ENCODE assay signal across 8 cellular contexts in genomic region chr11:33912405-33913361, GRCh38. TPM values are rescaled to one million over a fixed set of nuclear protein-coding genes. Genes with fewer than 3 reads are reported as not detected.
DNase-seq lines count a peak whose midpoint lies in the region; ATAC-seq and TF ChIP-seq lines count a peak whose summit lies in the region.

No MANE protein-coding gene starts in this region.

- no peak overlapping the region for H4K91ac ChIP-seq in H9 (ENCODE audit: insufficient read length, low read depth, low read length)

- no peaks in the 10 kb centered on the region for H3K23me2 ChIP-seq in H9 (ENCODE audit: insufficient read length, low read depth, low read length, poor library complexity, severe bottlenecking)

- H2BK120ac ChIP-seq in H9 (ENCODE audit: low read depth, low read length, poor library complexity, severe bottlenecking), result no peak overlapping the region

- H4K8ac ChIP-seq in H9 (replicated peaks; ENCODE audit: insufficient read length, low read depth, low read length), result no peak overlapping the region

- H3K4me3 ChIP-seq in foreskin fibroblast (ENCODE audit: low read depth in 1 of 2, low read length in 2 of 2), result no peak overlapping the region

- no peak overlapping the region for H2BK5ac ChIP-seq in H9 (ENCODE audit: insufficient read length, low read length)

- DNase-seq in EL, result peak; percentile 77
- peak; percentile 79 for DNase-seq in NOMO-1 treated with dmso at 0.1 percent for 144 hours (lab: John Stamatoyannopoulos, UW; ENCODE audit: unreplicated experiment)
- peak; percentile 75 to 87 for DNase-seq in foreskin fibroblast
- no peak for DNase-seq in activated T-helper 1 cell treated with anti-CD3 and anti-CD28 coated beads, Interleukin-12 subunit alpha, Interleukin-12 subunit beta, Interleukin-2, Interleukin-4 antibody, amounts not matched to agents 30 ng/mL and 10 ng/mL and 1 ng/mL, durations not matched to agents 14 hours and 24 hours and 36 hours (ENCODE audit: low spot score)
- no peak for DNase-seq in T-cell
- DNase-seq in H9, result no peak

- no peak overlapping the region for H3K4ac ChIP-seq in H9 (ENCODE audit: low read depth, low read length)

- H3K23ac ChIP-seq in H9 (ENCODE audit: insufficient read length, low read depth, low read length), result no peak overlapping the region

- no peak overlapping the region for H2AK5ac ChIP-seq in H9 (ENCODE audit: insufficient read length, low read length)

- H3K27me3 ChIP-seq in H9 (ENCODE audit: insufficient read depth, low read length), result no peaks in the 10 kb centered on the region

- peaks cover 10% of the 10 kb centered on the region for H3K27me3 Mint-ChIP-seq in activated T-helper 1 cell treated with anti-CD3 and anti-CD28 coated beads, Interleukin-12 subunit alpha, Interleukin-12 subunit beta, Interleukin-2, Interleukin-4 antibody, amounts not matched to agents 30 ng/mL and 10 ng/mL and 1 ng/mL, durations not matched to agents 14 hours and 24 hours and 36 hours (ENCODE audit: insufficient read depth)
- H3K27me3 Mint-ChIP-seq in T-cell, result peaks cover 16 to 45% of the 10 kb centered on the region in 2 donors
- no peaks in the 10 kb centered on the region; the same call in 1 of the 2 replicates for H3K27me3 Mint-ChIP-seq in H9 (ENCODE audit: low read depth)

- H3K18ac ChIP-seq in H9 (ENCODE audit: insufficient read length, low read depth, low read length), result no peak overlapping the region

- no peaks in the 10 kb centered on the region for H3K9me3 ChIP-seq in H9 (ENCODE audit: control insufficient read depth, low read depth, low read length)

- H3K27ac ChIP-seq in H9 (ENCODE audit: insufficient read length, low read depth, low read length), result no peak overlapping the region

- H3K14ac ChIP-seq in H9 (ENCODE audit: insufficient read depth, low read length), result no peak overlapping the region

- TF ChIP-seq CTCF in foreskin fibroblast (IDR thresholded peaks at IDR 0.05; ENCODE audit: low read depth, low read length) (no peak), H9 (conservative IDR thresholded peaks at IDR 0.05) (no peak)

- WGBS in H9 (ENCODE audit: extremely low coverage, insufficient read length, low lambda C conversion rate), result no CpG with 5 or more reads among the region's 12 CpGs

- no peaks in the 10 kb centered on the region for H3K79me1 ChIP-seq in H9 (ENCODE audit: insufficient read depth, low read depth, low read length, poor library complexity, severe bottlenecking)

- H3K4me1 Mint-ChIP-seq in activated T-helper 1 cell treated with anti-CD3 and anti-CD28 coated beads, Interleukin-12 subunit alpha, Interleukin-12 subunit beta, Interleukin-2, Interleukin-4 antibody, amounts not matched to agents 30 ng/mL and 10 ng/mL and 1 ng/mL, durations not matched to agents 14 hours and 24 hours and 36 hours (ENCODE audit: low read depth), result no peaks in the 10 kb centered on the region
- H3K4me1 Mint-ChIP-seq in T-cell (peaks cover 0 to 4% (median 2%) of the 10 kb centered on the region in 3 donors), H9 (peaks cover 10% of the 10 kb centered on the region in 2 experiments)

- CTCF ChIA-PET in T-cell (lab: Charles Lee), result interaction anchor here (0.6 to 1.1 kb wide), 3 partner anchors 46 to 1088 kb away, joined by 4 to 8 read pairs (median 5); no protein-coding TSS in a partner anchor

- no peaks in the 10 kb centered on the region for H3K36me3 Mint-ChIP-seq in activated T-helper 1 cell treated with anti-CD3 and anti-CD28 coated beads, Interleukin-12 subunit alpha, Interleukin-12 subunit beta, Interleukin-2, Interleukin-4 antibody, amounts not matched to agents 30 ng/mL and 10 ng/mL and 1 ng/mL, durations not matched to agents 14 hours and 24 hours and 36 hours (ENCODE audit: low read depth)
- H3K36me3 Mint-ChIP-seq in T-cell (no peaks in the 10 kb centered on the region), H9 (ENCODE audit: insufficient read depth in 1 of 3, low read depth in 3 of 3) (peaks cover 0 to 4% (median 0%) of the 10 kb centered on the region in 3 experiments; a peak in 1 of 7 replicates)

- H3K4me2 ChIP-seq in H9 (ENCODE audit: insufficient read depth, insufficient read length, low read length), result no peak overlapping the region

- H2BK12ac ChIP-seq in H9 (ENCODE audit: insufficient read length, low read depth, low read length), result no peak overlapping the region

- H3K27ac Mint-ChIP-seq in activated T-helper 1 cell treated with anti-CD3 and anti-CD28 coated beads, Interleukin-12 subunit alpha, Interleukin-12 subunit beta, Interleukin-2, Interleukin-4 antibody, amounts not matched to agents 30 ng/mL and 10 ng/mL and 1 ng/mL, durations not matched to agents 14 hours and 24 hours and 36 hours, result no peak overlapping the region
- H3K27ac Mint-ChIP-seq in T-cell, result no peak overlapping the region
- H3K27ac Mint-ChIP-seq in H9, result no peak overlapping the region

- intact Hi-C loops in activated T-helper 1 cell treated with anti-CD3 and anti-CD28 coated beads, Interleukin-12 subunit alpha, Interleukin-12 subunit beta, Interleukin-2, Interleukin-4 antibody, amounts not matched to agents 30 ng/mL and 10 ng/mL and 1 ng/mL, durations not matched to agents 14 hours and 24 hours and 36 hours (cut with micrococcal nuclease), result no loop called here

- POLR2A ChIA-PET in T-cell (lab: Charles Lee), result interaction anchor here in 1 of 2 donors (0.6 to 0.8 kb wide), 2 partner anchors 46 to 484 kb away, joined by 4 to 6 read pairs; no protein-coding TSS in a partner anchor

- H4K20me1 ChIP-seq in H9 (ENCODE audit: control insufficient read depth, insufficient read depth, insufficient read length), result no peaks in the 10 kb centered on the region

- no peak overlapping the region for H3K4me3 Mint-ChIP-seq in activated T-helper 1 cell treated with anti-CD3 and anti-CD28 coated beads, Interleukin-12 subunit alpha, Interleukin-12 subunit beta, Interleukin-2, Interleukin-4 antibody, amounts not matched to agents 30 ng/mL and 10 ng/mL and 1 ng/mL, durations not matched to agents 14 hours and 24 hours and 36 hours
- no peak overlapping the region for H3K4me3 Mint-ChIP-seq in T-cell
- no peak overlapping the region for H3K4me3 Mint-ChIP-seq in H9

- H2AFZ ChIP-seq in H9 (ENCODE audit: low read length), result no peak overlapping the region

- H3K9me3 Mint-ChIP-seq in activated T-helper 1 cell treated with anti-CD3 and anti-CD28 coated beads, Interleukin-12 subunit alpha, Interleukin-12 subunit beta, Interleukin-2, Interleukin-4 antibody, amounts not matched to agents 30 ng/mL and 10 ng/mL and 1 ng/mL, durations not matched to agents 14 hours and 24 hours and 36 hours, result peaks cover 6% of the 10 kb centered on the region
- peaks cover 0 to 12% (median 5%) of the 10 kb centered on the region in 3 donors for H3K9me3 Mint-ChIP-seq in T-cell
- H3K9me3 Mint-ChIP-seq in H9, result peaks cover 7 to 12% of the 10 kb centered on the region in 2 experiments; a peak in 4 of 5 replicates

- H3T11ph ChIP-seq in H9 (ENCODE audit: low read length), result no peak overlapping the region

- H4K5ac ChIP-seq in H9 (ENCODE audit: insufficient read length, low read depth, low read length), result no peak overlapping the region

- ATAC-seq in GM19463 (IDR thresholded peaks at IDR 0.05; ENCODE audit: unreplicated experiment) (peak; percentile 90), HG03460 (IDR thresholded peaks at IDR 0.05; ENCODE audit: unreplicated experiment) (peak; percentile 83), T-cell (replicated peaks in 1 of 4) (no peak)

- no peak overlapping the region for H3K9ac ChIP-seq in H9 (ENCODE audit: extremely low read depth, insufficient read length, low read length)

- no peak overlapping the region for H3K56ac ChIP-seq in H9 (ENCODE audit: insufficient read length, low read depth, low read length)

- no peaks in the 10 kb centered on the region for H3K79me2 ChIP-seq in H9 (ENCODE audit: insufficient read depth, low read length)

- no peak overlapping the region for H2BK20ac ChIP-seq in H9 (ENCODE audit: low read depth, low read length, poor library complexity, severe bottlenecking)

- H2BK15ac ChIP-seq in H9 (ENCODE audit: low read depth, low read length), result no peak overlapping the region

- H3K4me1 ChIP-seq in H9 (ENCODE audit: insufficient read depth, low read length), result no peaks in the 10 kb centered on the region

RNA-seq across cellular contexts. Expression of gene LMO2, which starts 20.8 kb away (rescaled TPM):
- total RNA-seq in activated T-helper 1 cell treated with anti-CD3 and anti-CD28 coated beads, Interleukin-12 subunit alpha, Interleukin-12 subunit beta, Interleukin-2, Interleukin-4 antibody, amounts not matched to agents 30 ng/mL and 10 ng/mL and 1 ng/mL, durations not matched to agents 14 hours and 24 hours and 36 hours, result not detected in 2 replicates
- total RNA-seq in T-cell (1 to 10 TPM in 4 of 5 donors, under 1 TPM in 1; 0.85 to 2.7 (median 1.6) TPM), H9 (2021) (0.33 and 0.48 TPM in 2 replicates)

Comparison
In these comparisons a context has a peak if more than half of its experiments do, and no peak if none do; other contexts are left out.
1. DNase-seq: peak in EL (single experiment), NOMO-1 treated with dmso at 0.1 percent for 144 hours (single experiment) and foreskin fibroblast (2 of 2); none in activated T-helper 1 cell treated with anti-CD3 and anti-CD28 coated beads, Interleukin-12 subunit alpha, Interleukin-12 subunit beta, Interleukin-2, Interleukin-4 antibody, amounts not matched to agents 30 ng/mL and 10 ng/mL and 1 ng/mL, durations not matched to agents 14 hours and 24 hours and 36 hours (single experiment), T-cell (0 of 34) and H9 (single experiment).
2. ATAC-seq: peak in GM19463 (single experiment) and HG03460 (single experiment); none in T-cell (0 of 4).